7 cellular contexts compared by ENCODE assay signal in genomic region chrX:12894074-12894691, GRCh38. TPM values are rescaled to one million over a fixed set of nuclear protein-coding genes. Genes with fewer than 3 reads are reported as not detected.
DNase-seq lines count a peak whose midpoint lies in the region; ATAC-seq and TF ChIP-seq lines count a peak whose summit lies in the region.

No MANE protein-coding gene starts in this region.

- H3K4me3 ChIP-seq in fibroblast of mammary gland (ENCODE audit: control insufficient read depth, low read depth, low read length), result no peak overlapping the region

- ATAC-seq in GM18870 (IDR thresholded peaks at IDR 0.05; ENCODE audit: unreplicated experiment) (no peak), HG03460 (IDR thresholded peaks at IDR 0.05; ENCODE audit: unreplicated experiment) (no peak)

- peak; percentile 36 for DNase-seq in GM10248 (ENCODE audit: extremely low spot score)
- peak; percentile 1 for DNase-seq in NCI-H1092 (lab: John Stamatoyannopoulos, UW)
- DNase-seq in activated CD8-positive, alpha-beta memory T cell treated with anti-CD3 and anti-CD28 coated beads, Interleukin-2, amount 50 U/mL, for 48 hours, result peak; percentile 57
- DNase-seq in fibroblast of mammary gland (ENCODE audit: low read depth), result peak; percentile 18
- peak; percentile 11 for DNase-seq in renal cortical epithelial cell (ENCODE audit: low read depth)

- CTCF ChIA-PET in GM10248 (lab: Yijun Ruan, JAX), result interaction anchor here (0.9 to 11.7 kb wide), 6 partner anchors 10 to 83 kb away, joined by 3 to 143 read pairs (median 3); no protein-coding TSS in a partner anchor

- TF ChIP-seq CTCF in GM10248 (IDR thresholded peaks at IDR 0.05; ENCODE audit: control extremely low read depth, extremely low read depth, low read depth, missing control alignments) (peak; percentile 45), fibroblast of mammary gland (conservative IDR thresholded peaks at IDR 0.05; ENCODE audit: control insufficient read depth, insufficient read depth, low read depth, low read length) (peak; percentile 66)

- POLR2A ChIA-PET in GM10248 (lab: Yijun Ruan, JAX), result no interaction called here

RNA-seq across cellular contexts. Expression of gene TLR8, which starts 12.2 kb away (rescaled TPM):
- total RNA-seq in renal cortical epithelial cell, result not detected in 2 replicates

RNA-seq across cellular contexts. Expression of gene TLR7, which starts 27.3 kb away (rescaled TPM):
- total RNA-seq in renal cortical epithelial cell, result not detected in 2 replicates

Comparison
In these comparisons a context has a peak if more than half of its experiments do, and no peak if none do; other contexts are left out.
1. DNase-seq: peak in every context shown above with its lines; median percentile 57 in activated CD8-positive, alpha-beta memory T cell treated with anti-CD3 and anti-CD28 coated beads, Interleukin-2, amount 50 U/mL, for 48 hours; 36 in GM10248; 18 in fibroblast of mammary gland; 11 in renal cortical epithelial cell; 1 in NCI-H1092.